ENCODE assay signal across 28 cellular contexts in genomic region chr14:33508663-33509062, GRCh38.
DNase-seq lines count a peak whose midpoint lies in the region; ATAC-seq and TF ChIP-seq lines count a peak whose summit lies in the region.
"Had no signal": no experiment of that assay in that cellular context is flagged by ENCODE, and none has a peak within 500 bp of the region (broad histone marks: within the 10 kb centered on the region; RNA-seq: fewer than 3 reads in every experiment).

No MANE protein-coding gene starts in this region.

- H3K4me1 Mint-ChIP-seq in chondrocyte (ENCODE audit: low read depth) (peaks cover 68% of the 10 kb centered on the region), neural progenitor cell (peaks cover 34% of the 10 kb centered on the region)
- H3K4me1 Mint-ChIP-seq in naive thymus-derived CD4-positive, alpha-beta T cell, result no peaks in the 10 kb centered on the region
- H3K4me1 Mint-ChIP-seq: CD14-positive monocyte; CD8-positive, alpha-beta memory T cell had no signal

- H3K79me2 ChIP-seq in Loucy (ENCODE audit: insufficient read depth, low read length), result no peaks in the 10 kb centered on the region
- no peaks in the 10 kb centered on the region for H3K79me2 ChIP-seq in neural progenitor cell (ENCODE audit: low read depth)

- POLR2A ChIA-PET in naive thymus-derived CD4-positive, alpha-beta T cell (lab: Charles Lee), result no interaction called here

- TF ChIP-seq CTCF in Loucy (conservative IDR thresholded peaks at IDR 0.05; ENCODE audit: low read length) (no peak), chondrocyte (IDR thresholded peaks at IDR 0.05) (no peak), neural progenitor cell (IDR thresholded peaks at IDR 0.05) (no peak)

- no peaks in the 10 kb centered on the region for H3K9me2 ChIP-seq in Loucy (replicated peaks; ENCODE audit: low read depth, low read length)

- no peaks in the 10 kb centered on the region for H3K36me3 ChIP-seq in Loucy (ENCODE audit: insufficient read depth, low read length)
- no peaks in the 10 kb centered on the region for H3K36me3 ChIP-seq in neural progenitor cell
- H3K36me3 ChIP-seq in naive thymus-derived CD4-positive, alpha-beta T cell (ENCODE audit: control insufficient read depth in 2 of 3, insufficient read depth in 3 of 3, low read length in 3 of 3), result no peaks in the 10 kb centered on the region
- H3K36me3 ChIP-seq: BE2C, SJCRH30 had no signal

- H3K4me1 ChIP-seq in Loucy (ENCODE audit: insufficient read depth, low read length, poor library complexity, severe bottlenecking) (no peaks in the 10 kb centered on the region), neural progenitor cell (peaks cover 7% of the 10 kb centered on the region)
- H3K4me1 ChIP-seq in naive thymus-derived CD4-positive, alpha-beta T cell (ENCODE audit: control insufficient read depth in 2 of 2, insufficient read depth in 2 of 2, low read length in 2 of 2), result no peaks in the 10 kb centered on the region
- H3K4me1 ChIP-seq: SJCRH30 had no signal

- H2AFZ ChIP-seq in Loucy (ENCODE audit: low read length) (0 out of 2 replicates have a peak overlapping the region, but pooled peaks have one; percentile 35), neural progenitor cell (replicated peaks) (peak overlapping the region; percentile 73)
- H2AFZ ChIP-seq: GM23338, PC-9 had no signal

- DNase-seq in chondrocyte (ENCODE audit: low spot score), result no peak
- no peak for DNase-seq in neural progenitor cell (ENCODE audit: low spot score)
- DNase-seq in smooth muscle cell of the brain vasculature (ENCODE audit: low read depth, low spot score), result peak; percentile 61
- no peak for DNase-seq in naive thymus-derived CD4-positive, alpha-beta T cell
- DNase-seq in MV-4-11 (lab: John Stamatoyannopoulos, UW), result no peak
- DNase-seq: 8988T; ACHN; BE2C; CD8-positive, alpha-beta memory T cell; DMS 273 treated with DMSO at 0.1 percent for 48 hours; DMS79; GF-D8; HCEC 1CT; KBM-7; MM.1S; NCI-H1048; NCI-H1417; NCI-H1694; NCI-H2081; NCI-H2227 treated with DMSO at 0.1 percent for 48 hours; NCI-H526 treated with DMSO at 0.1 percent for 48 hours; PC-9; SJCRH30 had no signal

- H3K4me2 ChIP-seq in Loucy (ENCODE audit: low read depth, low read length, poor library complexity, severe bottlenecking), result no peak overlapping the region
- H3K4me2 ChIP-seq in neural progenitor cell, result no peak overlapping the region
- H3K4me2 ChIP-seq: GM23338, PC-9 had no signal

- no peak overlapping the region for H3K27ac ChIP-seq in neural progenitor cell
- no peak overlapping the region for H3K27ac ChIP-seq in naive thymus-derived CD4-positive, alpha-beta T cell (ENCODE audit: low read depth, low read length)
- H3K27ac ChIP-seq: PC-9, SJCRH30 had no signal

- H3K9ac ChIP-seq in Loucy (ENCODE audit: low read depth, low read length, poor library complexity, severe bottlenecking) (no peak overlapping the region), neural progenitor cell (no peak overlapping the region)

- H4K20me1 ChIP-seq in Loucy (ENCODE audit: insufficient read depth, low read length, poor library complexity, severe bottlenecking) (no peaks in the 10 kb centered on the region), neural progenitor cell (ENCODE audit: low read depth) (no peaks in the 10 kb centered on the region)

- no peaks in the 10 kb centered on the region for H3K36me3 Mint-ChIP-seq in chondrocyte (ENCODE audit: low read depth)
- H3K36me3 Mint-ChIP-seq in neural progenitor cell, result no peaks in the 10 kb centered on the region
- H3K36me3 Mint-ChIP-seq in naive thymus-derived CD4-positive, alpha-beta T cell, result no peaks in the 10 kb centered on the region
- H3K36me3 Mint-ChIP-seq: CD14-positive monocyte; CD8-positive, alpha-beta memory T cell had no signal

- no peak overlapping the region for H3K4me3 Mint-ChIP-seq in chondrocyte (ENCODE audit: unreplicated experiment)
- no peak overlapping the region for H3K4me3 Mint-ChIP-seq in neural progenitor cell
- no peak overlapping the region for H3K4me3 Mint-ChIP-seq in naive thymus-derived CD4-positive, alpha-beta T cell
- H3K4me3 Mint-ChIP-seq: CD14-positive monocyte; CD8-positive, alpha-beta memory T cell; GM23338 had no signal

- H3F3A ChIP-seq in Loucy (ENCODE audit: low read depth) (no peaks in the 10 kb centered on the region), neural progenitor cell (ENCODE audit: low read depth) (no peaks in the 10 kb centered on the region)

- H3K27ac Mint-ChIP-seq in chondrocyte (ENCODE audit: unreplicated experiment) (peak overlapping the region; percentile 2), neural progenitor cell (no peak overlapping the region)
- no peak overlapping the region for H3K27ac Mint-ChIP-seq in naive thymus-derived CD4-positive, alpha-beta T cell
- H3K27ac Mint-ChIP-seq: CD14-positive monocyte; CD8-positive, alpha-beta memory T cell; GM23338 had no signal

- H3K9me3 ChIP-seq in Loucy (ENCODE audit: insufficient read depth, low read depth, low read length), result no peaks in the 10 kb centered on the region
- no peaks in the 10 kb centered on the region for H3K9me3 ChIP-seq in neural progenitor cell (ENCODE audit: low read depth)
- H3K9me3 ChIP-seq in naive thymus-derived CD4-positive, alpha-beta T cell (ENCODE audit: control insufficient read depth in 2 of 3, low read length in 3 of 3), result no peaks in the 10 kb centered on the region
- H3K9me3 ChIP-seq: BE2C, SJCRH30 had no signal

- CTCF ChIA-PET in naive thymus-derived CD4-positive, alpha-beta T cell (lab: Charles Lee), result no interaction called here

- ATAC-seq in naive thymus-derived CD4-positive, alpha-beta T cell, result no peak
- ATAC-seq in GM18858 (IDR thresholded peaks at IDR 0.05; ENCODE audit: unreplicated experiment), result no peak
- ATAC-seq: GM23338, Right ventricle myocardium inferior had no signal

- H3K9me3 Mint-ChIP-seq in chondrocyte (ENCODE audit: low read depth) (no peaks in the 10 kb centered on the region), neural progenitor cell (no peaks in the 10 kb centered on the region)
- H3K9me3 Mint-ChIP-seq in naive thymus-derived CD4-positive, alpha-beta T cell, result peaks cover 0 to 10% (median 2%) of the 10 kb centered on the region in 11 donors
- H3K9me3 Mint-ChIP-seq: GM23338 had no signal

- H3K27me3 ChIP-seq in Loucy (ENCODE audit: insufficient read depth, low read length, poor library complexity, severe bottlenecking) (no peaks in the 10 kb centered on the region), neural progenitor cell (no peaks in the 10 kb centered on the region)
- H3K27me3 ChIP-seq in naive thymus-derived CD4-positive, alpha-beta T cell (ENCODE audit: control insufficient read depth in 2 of 2, insufficient read depth in 2 of 2, low read length in 2 of 2), result no peaks in the 10 kb centered on the region
- H3K27me3 ChIP-seq: SJCRH30 had no signal

- H3K27me3 Mint-ChIP-seq in chondrocyte (ENCODE audit: low read depth) (no peaks in the 10 kb centered on the region), neural progenitor cell (ENCODE audit: insufficient read depth, low read depth) (no peaks in the 10 kb centered on the region)
- no peaks in the 10 kb centered on the region for H3K27me3 Mint-ChIP-seq in naive thymus-derived CD4-positive, alpha-beta T cell
- H3K27me3 Mint-ChIP-seq: CD8-positive, alpha-beta memory T cell had no signal

- intact Hi-C loops in naive thymus-derived CD4-positive, alpha-beta T cell (cut with micrococcal nuclease), result no loop called here

- H3K4me3 ChIP-seq in Loucy (ENCODE audit: low read length, poor library complexity, severe bottlenecking) (no peak overlapping the region), neural progenitor cell (no peak overlapping the region)
- no peak overlapping the region for H3K4me3 ChIP-seq in naive thymus-derived CD4-positive, alpha-beta T cell (ENCODE audit: low read length)
- H3K4me3 ChIP-seq: GM23338, PC-9, SJCRH30 had no signal
